ENCODE assay signal across 9 cellular contexts in the genomic region with DNA sequence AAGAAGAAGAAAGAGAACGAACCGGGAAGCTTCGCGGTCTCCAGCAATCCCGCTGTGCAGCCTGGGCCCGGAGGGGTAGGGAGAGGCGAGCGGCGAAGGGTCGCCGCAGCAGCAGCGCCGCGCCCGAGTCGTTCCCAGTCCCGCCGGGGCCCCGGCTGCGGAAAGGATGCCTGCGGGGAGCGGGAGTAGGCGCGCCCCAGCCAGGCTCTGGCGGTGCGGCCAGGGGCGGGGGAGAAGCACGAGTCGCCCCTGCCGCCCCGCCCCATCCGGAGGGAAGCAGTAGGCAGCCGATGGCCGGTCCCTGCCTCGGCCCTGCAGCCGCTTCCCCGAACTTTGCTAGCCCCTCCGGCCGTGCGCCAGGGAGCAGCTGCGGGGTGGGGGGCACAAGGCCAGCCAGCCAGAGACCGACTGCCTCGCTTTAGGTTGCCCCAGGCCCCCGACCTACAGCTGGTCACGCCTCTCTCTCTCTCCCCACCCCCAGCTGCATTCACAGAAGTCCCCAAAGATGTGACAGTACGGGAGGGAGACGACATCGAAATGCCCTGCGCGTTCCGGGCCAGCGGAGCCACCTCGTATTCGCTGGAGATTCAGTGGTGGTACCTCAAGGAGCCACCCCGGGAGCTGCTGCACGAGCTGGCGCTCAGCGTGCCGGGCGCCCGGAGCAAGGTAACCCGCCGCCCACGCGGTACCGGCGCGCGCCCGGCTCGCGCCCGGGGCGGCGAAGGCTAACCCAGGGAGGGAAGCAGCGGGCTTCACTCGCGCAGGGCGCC. TPM values are rescaled to one million over a fixed set of nuclear protein-coding genes. Genes with fewer than 3 reads are reported as not detected.
DNase-seq lines count a peak whose midpoint lies in the region; ATAC-seq and FAIRE-seq lines count a peak whose summit lies in the region.
"Had no signal": no experiment of that assay in that cellular context is flagged by ENCODE, and none has a peak within 500 bp of the region (broad histone marks: within the 10 kb centered on the region; RNA-seq: fewer than 3 reads in every experiment).

No MANE protein-coding gene starts in this region.

- H3K9ac ChIP-seq in HUES6 (ENCODE audit: low read length) = no peak overlapping the region

- H3K36me3 ChIP-seq in HUES6 (ENCODE audit: control insufficient read depth, insufficient read depth, low read length) (no peaks in the 10 kb centered on the region), ectodermal cell (ENCODE audit: control insufficient read depth, insufficient read depth, low read length) (no peaks in the 10 kb centered on the region)
- H3K36me3 ChIP-seq: SJSA1 had no signal

- H3K4me3 ChIP-seq in HUES6 (ENCODE audit: low read depth, low read length) (peak overlapping the region; percentile 66), ectodermal cell (ENCODE audit: insufficient read depth, low read depth, low read length) (peak overlapping the region; percentile 47)
- H3K4me3 ChIP-seq: SJSA1 had no signal

- H3K27ac ChIP-seq in HUES6 (ENCODE audit: low read depth, low read length) (no peak overlapping the region), ectodermal cell (ENCODE audit: insufficient read depth, low read depth, low read length, poor library complexity, severe bottlenecking) (no peak overlapping the region)
- H3K27ac ChIP-seq: SJSA1 had no signal

- H3K9me3 ChIP-seq in HUES6 (ENCODE audit: control insufficient read depth, insufficient read depth, low read depth, low read length) (no peaks in the 10 kb centered on the region; the same call in 1 of the 2 replicates), ectodermal cell (ENCODE audit: control insufficient read depth, low read length) (no peaks in the 10 kb centered on the region)

- no peak for FAIRE-seq in HTR-8/SVneo (lab: Jason Lieb, UNC)

- WGBS in ectodermal cell, 2 experiments = 1% methylated on average over 78 of the region's 79 CpGs

- peaks cover 98% of the 10 kb centered on the region for H3K27me3 ChIP-seq in HUES6 (ENCODE audit: control insufficient read depth, insufficient read depth, low read length)
- H3K27me3 ChIP-seq in ectodermal cell (ENCODE audit: control insufficient read depth, insufficient read depth, low read length, poor library complexity, severe bottlenecking) = peaks cover 91% of the 10 kb centered on the region

- no peak for ATAC-seq in HG03521 (IDR thresholded peaks at IDR 0.05; ENCODE audit: unreplicated experiment)
- ATAC-seq in HG02938 (IDR thresholded peaks at IDR 0.05; ENCODE audit: unreplicated experiment) = no peak

- DNase-seq in DMS79 treated with DMSO at 0.1 percent for 48 hours (lab: John Stamatoyannopoulos, UW) (peak; percentile 27), putamen (ENCODE audit: low spot score) (peak; percentile 68), HTR-8/SVneo (ENCODE audit: insufficient read length, low spot score) (no peak)
- no peak for DNase-seq in stimulated activated naive CD4-positive, alpha-beta T cell treated with Interleukin-2 at 50 U/mL for 16 hours (lab: John Stamatoyannopoulos, UW)

- peaks cover 32% of the 10 kb centered on the region; the same call in 1 of the 2 replicates for H3K4me1 ChIP-seq in HUES6 (ENCODE audit: control insufficient read depth, insufficient read depth, low read length)
- H3K4me1 ChIP-seq in ectodermal cell (ENCODE audit: control insufficient read depth, insufficient read depth, low read length) = peaks cover 20% of the 10 kb centered on the region
- H3K4me1 ChIP-seq: SJSA1 had no signal

RNA-seq across cellular contexts. Expression of a gene that starts 1.1 kb away (rescaled TPM):
- 1.2 TPM for polyA plus RNA-seq in ectodermal cell (2013, experiment 1 of 4)
- polyA plus RNA-seq in ectodermal cell (2013, experiment 2 of 4) = 1.0 TPM
- 2.2 TPM for polyA plus RNA-seq in ectodermal cell (2013, experiment 3 of 4)
- 1.5 TPM for polyA plus RNA-seq in ectodermal cell (2013, experiment 4 of 4)

Comparison
In these comparisons a context has a peak if more than half of its experiments do, and no peak if none do; other contexts are left out.
1. DNase-seq: peak in DMS79 treated with DMSO at 0.1 percent for 48 hours (single experiment) and putamen (single experiment); none in HTR-8/SVneo (single experiment) and stimulated activated naive CD4-positive, alpha-beta T cell treated with Interleukin-2 at 50 U/mL for 16 hours (single experiment).